In the genomic region with DNA sequence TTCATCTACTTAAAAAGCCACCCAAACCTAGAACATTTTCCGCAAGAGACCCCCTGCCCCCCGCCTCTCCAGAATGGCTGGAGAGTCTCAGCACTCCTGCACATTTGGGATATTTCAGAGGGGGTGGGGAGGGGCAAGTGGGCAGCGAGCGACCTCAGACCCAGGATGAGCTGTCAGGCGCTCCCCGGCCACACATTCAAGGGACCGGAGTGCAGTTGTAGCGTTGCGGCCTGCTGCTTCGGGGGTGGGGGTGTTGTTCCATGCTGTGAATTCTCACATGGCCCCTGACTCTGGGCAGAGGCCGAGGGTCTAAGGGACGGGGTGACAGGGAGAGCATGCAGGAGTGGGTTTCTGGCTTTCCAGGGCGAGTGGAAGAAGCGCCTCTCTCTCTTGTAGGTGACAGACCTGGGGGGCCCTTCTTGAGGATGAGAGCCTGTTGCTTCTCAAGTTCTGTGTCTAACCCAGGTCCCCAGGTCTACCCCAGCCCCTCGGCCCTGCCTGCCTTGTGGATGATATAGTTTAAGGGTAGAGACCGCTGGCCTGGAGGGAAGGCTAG, we compare ENCODE assay signal across 8 cellular contexts.
DNase-seq lines count a peak whose midpoint lies in the region; ATAC-seq and TF ChIP-seq lines count a peak whose summit lies in the region.

No MANE protein-coding gene starts in this region.

- peak overlapping the region; percentile 60 for H3K18ac ChIP-seq in mesendoderm (ENCODE audit: low read length)

- peak overlapping the region; percentile 93 for H3K56ac ChIP-seq in mesendoderm (ENCODE audit: low read length)

- H3K4me3 ChIP-seq in cardiac fibroblast (replicated peaks in 1 of 2; ENCODE audit: low read depth in 2 of 2, low read length in 2 of 2): peak overlapping the region; percentile 57 to 75
- no peak overlapping the region for H3K4me3 ChIP-seq in mesendoderm (ENCODE audit: low read length)
- H3K4me3 ChIP-seq in upper lobe of left lung: peak overlapping the region in 2 of 4 donors; percentile 87 to 92

- no peaks in the 10 kb centered on the region for H3K9me3 Mint-ChIP-seq in activated naive CD4-positive, alpha-beta T cell treated with anti-CD3 and anti-CD28 coated beads for 36 hours

- CTCF ChIA-PET in activated naive CD4-positive, alpha-beta T cell treated with anti-CD3 and anti-CD28 coated beads for 36 hours (lab: Charles Lee): no interaction called here

- peak overlapping the region; percentile 22 for H2BK120ac ChIP-seq in mesendoderm (ENCODE audit: low read depth, low read length)

- intact Hi-C loops in activated naive CD4-positive, alpha-beta T cell treated with anti-CD3 and anti-CD28 coated beads for 36 hours (cut with micrococcal nuclease): loop anchor here (5.0 kb wide), 1 partner anchor 90 kb away; no protein-coding TSS in a partner anchor

- no peak for TF ChIP-seq POLR2A in upper lobe of left lung (IDR thresholded peaks at IDR 0.05)

- no peak overlapping the region for H3K27ac Mint-ChIP-seq in activated naive CD4-positive, alpha-beta T cell treated with anti-CD3 and anti-CD28 coated beads for 36 hours

- TF ChIP-seq EP300 in upper lobe of left lung (IDR thresholded peaks at IDR 0.05): no peak

- no CpG with 5 or more reads among the region's 16 CpGs for WGBS in mesendoderm (ENCODE audit: extremely low coverage, insufficient coverage, low lambda C conversion rate)
- 62 to 74% methylated on average over 11 to 16 of the region's 16 CpGs for WGBS in upper lobe of left lung, 2 donors

- ATAC-seq in upper lobe of left lung (ENCODE audit: low FRiP score in 2 of 2): no peak

- peaks cover 35% of the 10 kb centered on the region for H3K79me2 ChIP-seq in mesendoderm (ENCODE audit: control insufficient read depth, insufficient read depth, low read length)

- H3K27me3 Mint-ChIP-seq in activated naive CD4-positive, alpha-beta T cell treated with anti-CD3 and anti-CD28 coated beads for 36 hours (ENCODE audit: low read depth): no peaks in the 10 kb centered on the region

- peaks cover 24% of the 10 kb centered on the region for H3K79me1 ChIP-seq in mesendoderm (ENCODE audit: low read length)

- H3K4me1 ChIP-seq in mesendoderm (ENCODE audit: control insufficient read depth, low read depth, low read length) (peaks cover 20% of the 10 kb centered on the region), upper lobe of left lung (peaks cover 52 to 67% (median 58%) of the 10 kb centered on the region in 4 donors)

- H3K4me3 Mint-ChIP-seq in activated naive CD4-positive, alpha-beta T cell treated with anti-CD3 and anti-CD28 coated beads for 36 hours: peak overlapping the region; percentile 67

- H3K4me1 Mint-ChIP-seq in activated naive CD4-positive, alpha-beta T cell treated with anti-CD3 and anti-CD28 coated beads for 36 hours (ENCODE audit: low read depth): peaks cover 62% of the 10 kb centered on the region

- no peak for DNase-seq in activated naive CD4-positive, alpha-beta T cell treated with anti-CD3 and anti-CD28 coated beads for 36 hours
- DNase-seq in activated naive CD4-positive, alpha-beta T cell treated with anti-CD3 and anti-CD28 coated beads, Interleukin-2, amount 50 U/mL, for 16 hours: no peak
- DNase-seq in cardiac fibroblast (ENCODE audit: low read depth in 2 of 2) (no peak), mesendoderm (peak; percentile 58), upper lobe of left lung (no peak), NCI-H187 (lab: John Stamatoyannopoulos, UW) (no peak), hepatic stellate cell (ENCODE audit: low spot score) (no peak), GM20000 (ENCODE audit: low spot score) (no peak)

- H3K9ac ChIP-seq in mesendoderm (ENCODE audit: low read length): peak overlapping the region; percentile 77

- H3K4ac ChIP-seq in mesendoderm (ENCODE audit: low read depth, low read length): peak overlapping the region; percentile 70

- no peak for TF ChIP-seq CTCF in cardiac fibroblast (IDR thresholded peaks at IDR 0.05; ENCODE audit: low read depth, low read length)
- no peak for TF ChIP-seq CTCF in upper lobe of left lung (IDR thresholded peaks at IDR 0.05)
- no peak for TF ChIP-seq CTCF in GM20000 (IDR thresholded peaks at IDR 0.05; ENCODE audit: extremely low read depth, missing control alignments)

- H2BK5ac ChIP-seq in mesendoderm (ENCODE audit: low read length): peak overlapping the region; percentile 81

- H3K23ac ChIP-seq in mesendoderm (ENCODE audit: low read length): no peak overlapping the region

- H3K27me3 ChIP-seq in mesendoderm (ENCODE audit: insufficient read depth, low read length, poor library complexity) (no peaks in the 10 kb centered on the region), upper lobe of left lung (no peaks in the 10 kb centered on the region)

- no peak overlapping the region for H4K5ac ChIP-seq in mesendoderm (ENCODE audit: low read length)

- no peak overlapping the region for H4K8ac ChIP-seq in mesendoderm (ENCODE audit: low read depth, low read length)

- no peak overlapping the region for H2BK15ac ChIP-seq in mesendoderm (replicated peaks; ENCODE audit: low read depth)

- no peaks in the 10 kb centered on the region for H3K36me3 ChIP-seq in mesendoderm (ENCODE audit: control insufficient read depth, insufficient read depth, low read length)
- H3K36me3 ChIP-seq in upper lobe of left lung: no peaks in the 10 kb centered on the region

- no peaks in the 10 kb centered on the region for H3K9me3 ChIP-seq in upper lobe of left lung

- peak overlapping the region; percentile 94 for H3K27ac ChIP-seq in mesendoderm (ENCODE audit: low read depth, low read length)
- H3K27ac ChIP-seq in upper lobe of left lung: peak overlapping the region; percentile 91 to 95 (median 92)

- peaks cover 2% of the 10 kb centered on the region for H3K36me3 Mint-ChIP-seq in activated naive CD4-positive, alpha-beta T cell treated with anti-CD3 and anti-CD28 coated beads for 36 hours (ENCODE audit: low read depth)

- H3K4me2 ChIP-seq in mesendoderm (ENCODE audit: low read length): peak overlapping the region; percentile 90

- no peak overlapping the region for H2AK5ac ChIP-seq in mesendoderm (ENCODE audit: low read length)
